In the genomic region with DNA sequence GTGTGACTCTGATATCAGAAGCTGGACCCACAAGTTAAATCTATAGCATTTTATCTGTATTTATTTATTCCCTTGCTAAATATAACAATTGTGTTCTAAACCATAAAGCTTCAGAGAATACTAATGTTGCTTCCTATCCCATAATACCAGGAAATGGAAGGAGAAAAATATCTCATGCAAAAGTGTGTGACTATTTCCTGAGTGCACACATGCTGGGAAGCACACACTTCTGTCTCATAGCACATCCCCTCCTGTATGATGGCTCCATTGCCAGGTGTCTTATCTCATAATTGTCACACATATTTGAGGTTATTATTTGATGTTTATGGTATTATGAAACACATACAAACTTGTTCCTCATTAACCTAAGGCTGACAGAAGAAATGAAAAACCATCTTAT, we compare ENCODE assay signal across 22 cellular contexts.
"Had no signal": no experiment of that assay in that cellular context is flagged by ENCODE, and none has a peak within 500 bp of the region (broad histone marks: within the 10 kb centered on the region; RNA-seq: fewer than 3 reads in every experiment).

No MANE protein-coding gene starts in this region.

- H3K4me1 ChIP-seq: colonic mucosa, esophagus squamous epithelium, left lung, neural progenitor cell, parathyroid adenoma, right atrium auricular region, sigmoid colon, suprapubic skin, upper lobe of right lung, uterus had no signal

- ATAC-seq: left lung; naive thymus-derived CD4-positive, alpha-beta T cell; stimulated activated naive B cell treated with anti-CD40 and anti-IgM and Interleukin-4, amounts not matched to agents 10 μg/mL and 1 μg/mL and 100 μg/mL, for 72 hours; stimulated activated naive CD8-positive, alpha-beta T cell treated with anti-CD3 and anti-CD28 coated beads, Interleukin-15, amount 100 ng/mL, for 72 hours; upper lobe of right lung had no signal

- H3K36me3 ChIP-seq: colonic mucosa, esophagus squamous epithelium, left lung, neural progenitor cell, right atrium auricular region, sigmoid colon, suprapubic skin, transverse colon, upper lobe of right lung, uterus had no signal

- H3K27ac ChIP-seq: colonic mucosa, esophagus squamous epithelium, left lung, neural progenitor cell, parathyroid adenoma, right atrium auricular region, sigmoid colon, suprapubic skin, transverse colon, upper lobe of right lung, uterus had no signal

- H3K27me3 ChIP-seq: colonic mucosa, esophagus squamous epithelium, left lung, neural progenitor cell, right atrium auricular region, sigmoid colon, suprapubic skin, transverse colon, upper lobe of right lung, uterus had no signal

- H3K9me3 ChIP-seq: colonic mucosa, suprapubic skin had no signal

- DNase-seq: colonic mucosa; effector memory CD4-positive, alpha-beta T cell; erythroblast; esophagus squamous epithelium; hypothalamus; immature natural killer cell; islet precursor cell; left lung; mesenchymal stem cell; naive thymus-derived CD4-positive, alpha-beta T cell; sigmoid colon; stimulated activated CD4-positive, alpha-beta T cell treated with anti-CD3 and anti-CD28 coated beads, Interleukin-2, amount 100 ng/mL, for 24 hours; stimulated activated CD4-positive, alpha-beta T cell treated with anti-CD3 and anti-CD28 coated beads, Interleukin-4, amount 100 ng/mL, for 4 hours; stimulated activated naive B cell treated with anti-CD40 and anti-IgM and Interleukin-4, amounts not matched to agents 10 μg/mL and 1 μg/mL and 100 μg/mL, for 72 hours; stimulated activated naive CD8-positive, alpha-beta T cell treated with anti-CD3 and anti-CD28 coated beads, Interleukin-15, amount 100 ng/mL, for 72 hours; transverse colon; upper lobe of right lung; uterus had no signal

- H3K4me3 ChIP-seq: colonic mucosa, esophagus squamous epithelium, left lung, neural progenitor cell, right atrium auricular region, sigmoid colon, suprapubic skin, transverse colon, upper lobe of right lung, uterus had no signal
